Comparison of ENCODE assay signal across 10 cellular contexts in the genomic region with DNA sequence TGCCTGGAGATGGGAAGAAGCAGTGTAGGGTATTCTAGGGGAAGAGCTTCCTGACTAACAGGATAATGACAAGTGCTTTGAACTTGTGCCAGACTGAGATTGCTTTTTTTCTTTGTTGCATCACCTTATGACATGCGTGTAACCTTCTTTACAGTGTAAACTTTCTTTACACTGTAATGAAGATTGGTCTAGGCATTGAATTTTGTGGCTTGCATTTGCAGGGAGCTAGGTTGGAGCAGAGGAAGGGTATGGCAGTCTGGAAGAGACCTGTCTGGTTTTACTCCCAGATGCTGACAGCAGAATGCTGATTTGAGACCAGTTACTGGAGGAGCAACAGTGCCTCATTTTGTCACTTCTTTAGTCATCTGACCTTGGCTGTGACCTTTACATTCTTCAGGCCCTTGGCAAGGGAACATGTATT. TPM values are rescaled to one million over a fixed set of nuclear protein-coding genes. Genes with fewer than 3 reads are reported as not detected.
DNase-seq lines count a peak whose midpoint lies in the region; ATAC-seq, FAIRE-seq and TF ChIP-seq lines count a peak whose summit lies in the region.
"Had no signal": no experiment of that assay in that cellular context is flagged by ENCODE, and none has a peak within 500 bp of the region (broad histone marks: within the 10 kb centered on the region; RNA-seq: fewer than 3 reads in every experiment).

No MANE protein-coding gene starts in this region.

- POLR2A ChIA-PET in endothelial cell of umbilical vein (lab: Charles Lee) = interaction anchor here (0.8 to 1.2 kb wide), 3 partner anchors 14 to 29 kb away, joined by 3 read pairs; a partner anchor contains a TSS

- H3K9me1 ChIP-seq in endothelial cell of umbilical vein (replicated peaks; ENCODE audit: control insufficient read depth, extremely low read depth, insufficient read depth, low read length) = no peaks in the 10 kb centered on the region

- TF ChIP-seq POLR2A in endothelial cell of umbilical vein (IDR thresholded peaks at IDR 0.05; ENCODE audit: low read depth, low read length) = peak; percentile 44

- peaks cover 36% of the 10 kb centered on the region for H3K79me2 ChIP-seq in endothelial cell of umbilical vein (ENCODE audit: control insufficient read depth, insufficient read depth, low read length)

- no peaks in the 10 kb centered on the region for H3K27me3 ChIP-seq in endothelial cell of umbilical vein (ENCODE audit: control insufficient read depth in 2 of 2, insufficient read depth in 2 of 2, low read length in 2 of 2)
- H3K27me3 ChIP-seq: ascending aorta; BLaER1 treated with 17β-estradiol and CSF1 and Interleukin-3, amounts not matched to agents 10 nM and 100 nM had no signal

- no peak for TF ChIP-seq CTCF in endothelial cell of umbilical vein (IDR thresholded peaks at IDR 0.05; ENCODE audit: extremely low read depth in 1 of 2, insufficient read depth in 1 of 2, low read depth in 1 of 2, low read length in 2 of 2)

- intact Hi-C loops in endothelial cell of umbilical vein (cut with micrococcal nuclease) = loop anchor here (1.0 kb wide), 1 partner anchor 135 kb away; no protein-coding TSS in a partner anchor

- H3K9ac ChIP-seq in endothelial cell of umbilical vein (replicated peaks; ENCODE audit: extremely low read depth, insufficient read depth, low read length) = peak overlapping the region; percentile 54

- DNase-seq in activated T-cell treated with anti-CD3 and anti-CD28 coated beads, Interleukin-2, amount 50 U/mL, for 24 hours = no peak
- DNase-seq in activated T-cell treated with anti-CD3 and anti-CD28 coated beads for 4 hours = no peak
- DNase-seq in RPMI7951 (ENCODE audit: low read depth) = peak; percentile 75
- DNase-seq in endothelial cell of umbilical vein (ENCODE audit: low read depth, low spot score) = peak; percentile 90
- peak; percentile 53 for DNase-seq in skeletal muscle cell (ENCODE audit: low read depth)
- no peak for DNase-seq in GF-D8 (lab: John Stamatoyannopoulos, UW)
- no peak for DNase-seq in activated CD4-positive, CD25-positive, alpha-beta regulatory T cell (lab: John Stamatoyannopoulos, UW)

- CTCF ChIA-PET in endothelial cell of umbilical vein (lab: Charles Lee) = interaction anchor here (0.5 to 2.5 kb wide), 19 partner anchors 9 to 154 kb away, joined by 3 to 14 read pairs (median 4); a partner anchor contains a TSS

- peaks cover 44% of the 10 kb centered on the region for H3K4me1 ChIP-seq in endothelial cell of umbilical vein (ENCODE audit: control insufficient read depth, extremely low read depth, insufficient read depth, low read length)

- H3K36me3 Mint-ChIP-seq in activated T-cell treated with anti-CD3 and anti-CD28 coated beads, Interleukin-2, amount 50 U/mL, for 24 hours (ENCODE audit: low read depth) = peaks cover 83% of the 10 kb centered on the region

- no peaks in the 10 kb centered on the region for H3K9me3 Mint-ChIP-seq in activated T-cell treated with anti-CD3 and anti-CD28 coated beads, Interleukin-2, amount 50 U/mL, for 24 hours

- ATAC-seq in GM21526 (IDR thresholded peaks at IDR 0.05; ENCODE audit: low FRiP score, unreplicated experiment) = no peak

- H4K20me1 ChIP-seq in endothelial cell of umbilical vein (replicated peaks; ENCODE audit: control insufficient read depth, extremely low read depth, insufficient read depth, low read length) = no peaks in the 10 kb centered on the region

- peak overlapping the region; percentile 88 for H3K27ac Mint-ChIP-seq in activated T-cell treated with anti-CD3 and anti-CD28 coated beads, Interleukin-2, amount 50 U/mL, for 24 hours

- no TSS peak for BruUV-seq in endothelial cell of umbilical vein (replicated peaks; lab: Mats Ljungman, UMichigan)

- dilution Hi-C loops in endothelial cell of umbilical vein (cut with MboI; ENCODE audit: extremely low pct_ligation_motif_present, low sequenced_read_pairs) = no loop called here

- no peak overlapping the region for H3K4me3 Mint-ChIP-seq in activated T-cell treated with anti-CD3 and anti-CD28 coated beads, Interleukin-2, amount 50 U/mL, for 24 hours

- H3K9me3 ChIP-seq in endothelial cell of umbilical vein (replicated peaks; ENCODE audit: control insufficient read depth, insufficient read depth, low read length) = no peaks in the 10 kb centered on the region
- H3K9me3 ChIP-seq: ascending aorta; BLaER1 treated with 17β-estradiol and CSF1 and Interleukin-3, amounts not matched to agents 10 nM and 100 nM had no signal

- H3K4me3 ChIP-seq in endothelial cell of umbilical vein (replicated peaks in 1 of 3; ENCODE audit: insufficient read depth in 1 of 3, low read depth in 1 of 3, low read length in 3 of 3) = no peak overlapping the region
- no peak overlapping the region for H3K4me3 ChIP-seq in skeletal muscle cell (ENCODE audit: low read depth, low read length)
- H3K4me3 ChIP-seq: ascending aorta; BLaER1 treated with 17β-estradiol and CSF1 and Interleukin-3, amounts not matched to agents 10 nM and 100 nM had no signal

- H3K27ac ChIP-seq in endothelial cell of umbilical vein (ENCODE audit: insufficient read depth, low read depth, low read length) = peak overlapping the region; percentile 94

- peaks cover 56% of the 10 kb centered on the region for H3K4me1 Mint-ChIP-seq in activated T-cell treated with anti-CD3 and anti-CD28 coated beads, Interleukin-2, amount 50 U/mL, for 24 hours (ENCODE audit: low read depth)

- peak; percentile 67 for FAIRE-seq in endothelial cell of umbilical vein (lab: Jason Lieb, UNC)

- H3K4me2 ChIP-seq in endothelial cell of umbilical vein (ENCODE audit: insufficient read depth, low read length) = peak overlapping the region; percentile 79

- no peaks in the 10 kb centered on the region for H3K36me3 ChIP-seq in endothelial cell of umbilical vein (ENCODE audit: control insufficient read depth in 2 of 2, extremely low read depth in 1 of 2, insufficient read depth in 2 of 2, low read length in 2 of 2)

- H2AFZ ChIP-seq in endothelial cell of umbilical vein (ENCODE audit: low read depth, low read length) = no peak overlapping the region

- H3K27me3 Mint-ChIP-seq in activated T-cell treated with anti-CD3 and anti-CD28 coated beads, Interleukin-2, amount 50 U/mL, for 24 hours = no peaks in the 10 kb centered on the region

TF ChIP-seq in endothelial cell of umbilical vein, 7 proteins besides CTCF, POLR2A, EP300 and RAD21 (continues in another document):
- TF ChIP-seq MYC (IDR thresholded peaks at IDR 0.05; ENCODE audit: low read depth, low read length) = no peak

RNA-seq across cellular contexts. Expression of a gene that starts 5.6 kb away (rescaled TPM):
- total RNA-seq in RPMI7951 (2014; rRNA removed; shearing (Covaris generic)) = 22.7 and 35.0 TPM in 2 replicates
- 92.4 and 112 TPM in 2 replicates for total RNA-seq in endothelial cell of umbilical vein
- polyA plus RNA-seq in endothelial cell of umbilical vein = 86.1 and 96.6 TPM in 2 replicates
- 70.3 and 77.1 TPM in 2 replicates for polyA plus RNA-seq in endothelial cell of umbilical vein (2011; cell fraction: cytosol; rRNA removed)
- polyA plus RNA-seq in endothelial cell of umbilical vein (2011; cell fraction: nucleus; rRNA removed) = 234 and 235 TPM in 2 replicates
- 93.7 and 116 TPM in 2 replicates for polyA plus RNA-seq in endothelial cell of umbilical vein (2012)
- 72.1 and 77.4 TPM in 2 replicates for polyA minus RNA-seq in endothelial cell of umbilical vein
- polyA minus RNA-seq in endothelial cell of umbilical vein (2011; cell fraction: cytosol; rRNA and poly(A)+ RNA removed) = 45.6 TPM
- polyA minus RNA-seq in endothelial cell of umbilical vein (2011; cell fraction: nucleus; rRNA and poly(A)+ RNA removed) = 58.0 and 75.8 TPM in 2 replicates

RNA-seq across cellular contexts. Expression of a gene that starts 28.2 kb away (rescaled TPM):
- total RNA-seq in RPMI7951 (2014; rRNA removed; shearing (Covaris generic)) = 27.1 and 39.9 TPM in 2 replicates
- 35.6 and 39.7 TPM in 2 replicates for total RNA-seq in endothelial cell of umbilical vein
- 49.2 and 52.6 TPM in 2 replicates for polyA plus RNA-seq in endothelial cell of umbilical vein
- 32.4 and 38.2 TPM in 2 replicates for polyA plus RNA-seq in endothelial cell of umbilical vein (2011; cell fraction: cytosol; rRNA removed)
- 44.8 and 56.0 TPM in 2 replicates for polyA plus RNA-seq in endothelial cell of umbilical vein (2011; cell fraction: nucleus; rRNA removed)
- 22.8 and 24.6 TPM in 2 replicates for polyA plus RNA-seq in endothelial cell of umbilical vein (2012)
- 36.5 and 42.3 TPM in 2 replicates for polyA minus RNA-seq in endothelial cell of umbilical vein
- polyA minus RNA-seq in endothelial cell of umbilical vein (2011; cell fraction: cytosol; rRNA and poly(A)+ RNA removed) = 26.8 TPM
- 23.0 and 23.4 TPM in 2 replicates for polyA minus RNA-seq in endothelial cell of umbilical vein (2011; cell fraction: nucleus; rRNA and poly(A)+ RNA removed)

RNA-seq across cellular contexts. Expression of a gene that starts 34.2 kb away (rescaled TPM):
- total RNA-seq in RPMI7951 (2014; rRNA removed; shearing (Covaris generic)) = 19.8 and 22.7 TPM in 2 replicates
- 27.2 and 29.0 TPM in 2 replicates for total RNA-seq in endothelial cell of umbilical vein
- 14.7 and 15.2 TPM in 2 replicates for polyA plus RNA-seq in endothelial cell of umbilical vein
- polyA plus RNA-seq in endothelial cell of umbilical vein (2011; cell fraction: cytosol; rRNA removed) = 16.3 and 20.6 TPM in 2 replicates
- polyA plus RNA-seq in endothelial cell of umbilical vein (2011; cell fraction: nucleus; rRNA removed) = 16.6 and 18.6 TPM in 2 replicates
- polyA plus RNA-seq in endothelial cell of umbilical vein (2012) = 16.3 and 27.6 TPM in 2 replicates
- 7.5 and 11.2 TPM in 2 replicates for polyA minus RNA-seq in endothelial cell of umbilical vein
- 129 TPM for polyA minus RNA-seq in endothelial cell of umbilical vein (2011; cell fraction: cytosol; rRNA and poly(A)+ RNA removed)
- polyA minus RNA-seq in endothelial cell of umbilical vein (2011; cell fraction: nucleus; rRNA and poly(A)+ RNA removed) = 8.0 and 10.8 TPM in 2 replicates

RNA-seq across cellular contexts. Expression of a gene that starts 37.4 kb away (rescaled TPM):
- total RNA-seq in RPMI7951 (2014; rRNA removed; shearing (Covaris generic)) = 7.9 and 8.4 TPM in 2 replicates
- 7.4 and 9.8 TPM in 2 replicates for total RNA-seq in endothelial cell of umbilical vein
- 16.3 and 19.1 TPM in 2 replicates for polyA plus RNA-seq in endothelial cell of umbilical vein
- 12.3 and 14.0 TPM in 2 replicates for polyA plus RNA-seq in endothelial cell of umbilical vein (2011; cell fraction: cytosol; rRNA removed)
- polyA plus RNA-seq in endothelial cell of umbilical vein (2011; cell fraction: nucleus; rRNA removed) = 22.8 and 30.1 TPM in 2 replicates
- polyA plus RNA-seq in endothelial cell of umbilical vein (2012) = 7.4 and 8.4 TPM in 2 replicates
- 12.0 and 19.2 TPM in 2 replicates for polyA minus RNA-seq in endothelial cell of umbilical vein
- polyA minus RNA-seq in endothelial cell of umbilical vein (2011; cell fraction: cytosol; rRNA and poly(A)+ RNA removed) = 50.5 TPM
- polyA minus RNA-seq in endothelial cell of umbilical vein (2011; cell fraction: nucleus; rRNA and poly(A)+ RNA removed) = 7.1 and 7.2 TPM in 2 replicates

RNA-seq across cellular contexts. Expression of a gene that starts 43.7 kb away (rescaled TPM):
- 63.4 and 74.5 TPM in 2 replicates for total RNA-seq in RPMI7951 (2014; rRNA removed; shearing (Covaris generic))
- total RNA-seq in endothelial cell of umbilical vein = 78.9 and 84.3 TPM in 2 replicates
- 101 and 108 TPM in 2 replicates for polyA plus RNA-seq in endothelial cell of umbilical vein
- polyA plus RNA-seq in endothelial cell of umbilical vein (2011; cell fraction: cytosol; rRNA removed) = 66.2 and 77.5 TPM in 2 replicates
- polyA plus RNA-seq in endothelial cell of umbilical vein (2011; cell fraction: nucleus; rRNA removed) = 210 and 239 TPM in 2 replicates
- 45.1 and 70.9 TPM in 2 replicates for polyA plus RNA-seq in endothelial cell of umbilical vein (2012)
- polyA minus RNA-seq in endothelial cell of umbilical vein = 111 and 135 TPM in 2 replicates
- 35.0 TPM for polyA minus RNA-seq in endothelial cell of umbilical vein (2011; cell fraction: cytosol; rRNA and poly(A)+ RNA removed)
- 143 and 150 TPM in 2 replicates for polyA minus RNA-seq in endothelial cell of umbilical vein (2011; cell fraction: nucleus; rRNA and poly(A)+ RNA removed)

Comparison
In these comparisons a context has a peak if more than half of its experiments do, and no peak if none do; other contexts are left out.
1. DNase-seq: peak in RPMI7951 (single experiment), endothelial cell of umbilical vein (single experiment) and skeletal muscle cell (single experiment); none in activated T-cell treated with anti-CD3 and anti-CD28 coated beads, Interleukin-2, amount 50 U/mL, for 24 hours (single experiment), activated T-cell treated with anti-CD3 and anti-CD28 coated beads for 4 hours (single experiment), GF-D8 (single experiment) and activated CD4-positive, CD25-positive, alpha-beta regulatory T cell (0 of 4).